ENCODE assay signal across 10 cellular contexts in genomic region chr10:126632705-126633104, GRCh38. TPM values are rescaled to one million over a fixed set of nuclear protein-coding genes. Genes with fewer than 3 reads are reported as not detected.
"Had no signal": no experiment of that assay in that cellular context is flagged by ENCODE, and none has a peak within 500 bp of the region (broad histone marks: within the 10 kb centered on the region; RNA-seq: fewer than 3 reads in every experiment).

No MANE protein-coding gene starts in this region.

- H3K9me3 ChIP-seq: HAP-1 had no signal

- H2AFZ ChIP-seq: GM23338 had no signal

- H3K4me1 ChIP-seq: HAP-1 had no signal

- H3K4me2 ChIP-seq: GM23338 had no signal

- H3K36me3 ChIP-seq: HAP-1 had no signal

- FAIRE-seq: HTR-8/SVneo, K562 had no signal

- H3K4me3 ChIP-seq: GM23338, HAP-1, K562 had no signal

- DNase-seq: H7, HFFc6, IMR-90, KG1 had no signal

- ATAC-seq: GM23338, HCT116, K562 had no signal

RNA-seq across cellular contexts. Expression of gene C10orf90, which starts 37.8 kb away (rescaled TPM):
- total RNA-seq: HFFc6, HT-29, K562 had no signal
- polyA plus RNA-seq: K562 had no signal
